33 cellular contexts compared by ENCODE assay signal in genomic region chr2:106536490-106536889, GRCh38. TPM values are rescaled to one million over a fixed set of nuclear protein-coding genes. Genes with fewer than 3 reads are reported as not detected.
DNase-seq lines count a peak whose midpoint lies in the region; ATAC-seq and TF ChIP-seq lines count a peak whose summit lies in the region.
"Had no signal": no experiment of that assay in that cellular context is flagged by ENCODE, and none has a peak within 500 bp of the region (broad histone marks: within the 10 kb centered on the region; RNA-seq: fewer than 3 reads in every experiment).

No MANE protein-coding gene starts in this region.

- no peaks in the 10 kb centered on the region for H4K20me1 ChIP-seq in KMS-11 (ENCODE audit: insufficient read depth)

- H2AFZ ChIP-seq in KMS-11 (ENCODE audit: low read depth) = no peak overlapping the region

- H3K9ac ChIP-seq in KMS-11 = peak overlapping the region; percentile 17; the same call in 1 of the 2 replicates

- POLR2A ChIA-PET in activated CD8-positive, alpha-beta T cell treated with anti-CD3 and anti-CD28 coated beads for 36 hours (lab: Charles Lee) = no interaction called here
- POLR2A ChIA-PET in activated CD8-positive, alpha-beta T cell treated with anti-CD3 and anti-CD28 coated beads, Interleukin-2, amount 10 ng/mL, durations not matched to agents 7 days and 5 days (lab: Charles Lee) = no interaction called here
- POLR2A ChIA-PET in naive thymus-derived CD4-positive, alpha-beta T cell (lab: Charles Lee) = no interaction called here

- peaks cover 7% of the 10 kb centered on the region for H3K27me3 Mint-ChIP-seq in activated CD8-positive, alpha-beta T cell treated with anti-CD3 and anti-CD28 coated beads for 36 hours
- no peaks in the 10 kb centered on the region for H3K27me3 Mint-ChIP-seq in activated CD8-positive, alpha-beta T cell treated with anti-CD3 and anti-CD28 coated beads, Interleukin-2, amount 10 ng/mL, durations not matched to agents 7 days and 5 days (ENCODE audit: low read depth)
- peaks cover 0 to 11% (median 9%) of the 10 kb centered on the region in 5 donors for H3K27me3 Mint-ChIP-seq in naive thymus-derived CD4-positive, alpha-beta T cell
- H3K27me3 Mint-ChIP-seq in progenitor cell of endocrine pancreas = peaks cover 18% of the 10 kb centered on the region
- H3K27me3 Mint-ChIP-seq: activated CD4-positive, alpha-beta T cell treated with anti-CD3 and anti-CD28 coated beads, Interleukin-2, amount 10 ng/mL, durations not matched to agents 7 days and 5 days had no signal

- peak; percentile 31 for DNase-seq in activated CD8-positive, alpha-beta T cell treated with anti-CD3 and anti-CD28 coated beads for 36 hours
- no peak for DNase-seq in activated CD8-positive, alpha-beta T cell treated with anti-CD3 and anti-CD28 coated beads, Interleukin-2, amount 10 ng/mL, durations not matched to agents 7 days and 5 days
- DNase-seq in NCI-H345 treated with DMSO at 0.1 percent for 48 hours (lab: John Stamatoyannopoulos, UW; ENCODE audit: unreplicated experiment) (peak; percentile 37), NCI-H1694 treated with DMSO at 0.1 percent for 48 hours (lab: John Stamatoyannopoulos, UW) (no peak), progenitor cell of endocrine pancreas (ENCODE audit: low spot score, unreplicated experiment) (no peak), NCI-H1436 (lab: John Stamatoyannopoulos, UW) (no peak)
- DNase-seq in naive thymus-derived CD4-positive, alpha-beta T cell = no peak
- DNase-seq: activated CD4-positive, alpha-beta T cell treated with anti-CD3 and anti-CD28 coated beads, Interleukin-2, amount 10 ng/mL, durations not matched to agents 7 days and 5 days; activated CD8-positive, alpha-beta memory T cell treated with anti-CD3 and anti-CD28 coated beads, Interleukin-2, amount 50 U/mL, for 4 hours; activated effector memory CD4-positive, alpha-beta T cell treated with Interleukin-2 at 50 U/mL for 16 hours; activated naive CD8-positive, alpha-beta T cell treated with anti-CD3 and anti-CD28 coated beads, Interleukin-2, amount 10 ng/mL, durations not matched to agents 7 days and 5 days; Caco-2; central memory CD4-positive, alpha-beta T cell; dermis blood vessel endothelial cell; DND-41; esophagus squamous epithelium; foreskin melanocyte; H7; NCI-H1092 treated with DMSO at 0.1 percent for 48 hours; NCI-H226; NCI-H748 treated with DMSO at 0.1 percent for 48 hours; nephron progenitor cell; PC-3; Right ventricle myocardium superior had no signal

- no peaks in the 10 kb centered on the region for H3K9me3 Mint-ChIP-seq in activated CD8-positive, alpha-beta T cell treated with anti-CD3 and anti-CD28 coated beads for 36 hours
- H3K9me3 Mint-ChIP-seq in activated CD8-positive, alpha-beta T cell treated with anti-CD3 and anti-CD28 coated beads, Interleukin-2, amount 10 ng/mL, durations not matched to agents 7 days and 5 days (ENCODE audit: insufficient read depth) = no peaks in the 10 kb centered on the region
- H3K9me3 Mint-ChIP-seq in naive thymus-derived CD4-positive, alpha-beta T cell = peaks cover 0 to 2% (median 0%) of the 10 kb centered on the region in 11 donors
- H3K9me3 Mint-ChIP-seq in progenitor cell of endocrine pancreas (ENCODE audit: low read depth) = no peaks in the 10 kb centered on the region
- H3K9me3 Mint-ChIP-seq: activated CD4-positive, alpha-beta T cell treated with anti-CD3 and anti-CD28 coated beads, Interleukin-2, amount 10 ng/mL, durations not matched to agents 7 days and 5 days; activated naive CD8-positive, alpha-beta T cell treated with anti-CD3 and anti-CD28 coated beads, Interleukin-2, amount 10 ng/mL, durations not matched to agents 7 days and 5 days; nephron progenitor cell; T-helper 2 cell treated with Interferon-gamma antibody and Interleukin-4, amounts not matched to agents 5 μg/mL and 100 μg/mL, for 36 hours had no signal

- H3K4me3 Mint-ChIP-seq in activated CD8-positive, alpha-beta T cell treated with anti-CD3 and anti-CD28 coated beads for 36 hours = no peak overlapping the region
- no peak overlapping the region for H3K4me3 Mint-ChIP-seq in activated CD8-positive, alpha-beta T cell treated with anti-CD3 and anti-CD28 coated beads, Interleukin-2, amount 10 ng/mL, durations not matched to agents 7 days and 5 days
- no peak overlapping the region for H3K4me3 Mint-ChIP-seq in naive thymus-derived CD4-positive, alpha-beta T cell
- H3K4me3 Mint-ChIP-seq in progenitor cell of endocrine pancreas (ENCODE audit: low read depth) = no peak overlapping the region
- H3K4me3 Mint-ChIP-seq: activated CD4-positive, alpha-beta T cell treated with anti-CD3 and anti-CD28 coated beads, Interleukin-2, amount 10 ng/mL, durations not matched to agents 7 days and 5 days; activated naive CD8-positive, alpha-beta T cell treated with anti-CD3 and anti-CD28 coated beads, Interleukin-2, amount 10 ng/mL, durations not matched to agents 7 days and 5 days; IgD-negative memory B cell; nephron progenitor cell; T-helper 2 cell treated with Interferon-gamma antibody and Interleukin-4, amounts not matched to agents 5 μg/mL and 100 μg/mL, for 36 hours had no signal

- intact Hi-C loops in activated CD8-positive, alpha-beta T cell treated with anti-CD3 and anti-CD28 coated beads for 36 hours (cut with micrococcal nuclease) = no loop called here
- intact Hi-C loops in naive thymus-derived CD4-positive, alpha-beta T cell (cut with micrococcal nuclease) = no loop called here

- no peak for TF ChIP-seq CTCF in activated CD8-positive, alpha-beta T cell treated with anti-CD3 and anti-CD28 coated beads for 36 hours (IDR thresholded peaks at IDR 0.05)
- TF ChIP-seq CTCF in KMS-11 (conservative IDR thresholded peaks at IDR 0.05; ENCODE audit: low read depth, low read length) = no peak
- TF ChIP-seq CTCF in progenitor cell of endocrine pancreas (IDR thresholded peaks at IDR 0.05; ENCODE audit: unreplicated experiment) = no peak

- peak; percentile 75 for ATAC-seq in activated CD8-positive, alpha-beta T cell treated with anti-CD3 and anti-CD28 coated beads for 36 hours
- ATAC-seq in activated CD8-positive, alpha-beta T cell treated with anti-CD3 and anti-CD28 coated beads, Interleukin-2, amount 10 ng/mL, durations not matched to agents 7 days and 5 days = no peak
- peak; percentile 5 for ATAC-seq in naive thymus-derived CD4-positive, alpha-beta T cell
- ATAC-seq: PC-3 had no signal

- H3K79me2 ChIP-seq in KMS-11 (ENCODE audit: insufficient read depth, low read depth) = no peaks in the 10 kb centered on the region

- H3K27me3 ChIP-seq in KMS-11 (ENCODE audit: insufficient read depth, low read depth) = no peaks in the 10 kb centered on the region
- H3K27me3 ChIP-seq in naive thymus-derived CD4-positive, alpha-beta T cell (ENCODE audit: control insufficient read depth in 2 of 2, insufficient read depth in 2 of 2, low read length in 2 of 2) = no peaks in the 10 kb centered on the region
- H3K27me3 ChIP-seq: esophagus squamous epithelium, pancreas, right atrium auricular region had no signal

- H3K4me3 ChIP-seq in KMS-11 (IDR thresholded peaks at IDR 0.05; ENCODE audit: insufficient read depth, low read depth, low read length) = no peak overlapping the region
- no peak overlapping the region for H3K4me3 ChIP-seq in naive thymus-derived CD4-positive, alpha-beta T cell (ENCODE audit: low read length)
- H3K4me3 ChIP-seq: esophagus squamous epithelium, lung, mucosa of descending colon, pancreas, right atrium auricular region, smooth muscle cell had no signal

- no peaks in the 10 kb centered on the region for H3K9me3 ChIP-seq in naive thymus-derived CD4-positive, alpha-beta T cell (ENCODE audit: control insufficient read depth in 2 of 3, low read length in 3 of 3)
- H3K9me3 ChIP-seq: Caco-2, esophagus squamous epithelium, mucosa of descending colon, pancreas, right atrium auricular region had no signal

- H3K27ac ChIP-seq in KMS-11 = peak overlapping the region; percentile 85
- H3K27ac ChIP-seq in naive thymus-derived CD4-positive, alpha-beta T cell (ENCODE audit: low read depth, low read length) = no peak overlapping the region
- H3K27ac ChIP-seq: esophagus squamous epithelium, right atrium auricular region had no signal

- H3K4me1 Mint-ChIP-seq in activated CD8-positive, alpha-beta T cell treated with anti-CD3 and anti-CD28 coated beads for 36 hours (ENCODE audit: low read depth) = peaks cover 10% of the 10 kb centered on the region
- peaks cover 7% of the 10 kb centered on the region for H3K4me1 Mint-ChIP-seq in activated CD8-positive, alpha-beta T cell treated with anti-CD3 and anti-CD28 coated beads, Interleukin-2, amount 10 ng/mL, durations not matched to agents 7 days and 5 days (ENCODE audit: low read depth)
- H3K4me1 Mint-ChIP-seq in naive thymus-derived CD4-positive, alpha-beta T cell = no peaks in the 10 kb centered on the region
- peaks cover 17% of the 10 kb centered on the region for H3K4me1 Mint-ChIP-seq in progenitor cell of endocrine pancreas (ENCODE audit: low read depth)
- H3K4me1 Mint-ChIP-seq: activated CD4-positive, alpha-beta T cell treated with anti-CD3 and anti-CD28 coated beads, Interleukin-2, amount 10 ng/mL, durations not matched to agents 7 days and 5 days had no signal

- CTCF ChIA-PET in activated CD8-positive, alpha-beta T cell treated with anti-CD3 and anti-CD28 coated beads for 36 hours (lab: Charles Lee) = interaction anchor here (0.9 to 1.3 kb wide), 2 partner anchors 75 to 190 kb away, joined by 3 read pairs; no protein-coding TSS in a partner anchor
- CTCF ChIA-PET in activated CD8-positive, alpha-beta T cell treated with anti-CD3 and anti-CD28 coated beads, Interleukin-2, amount 10 ng/mL, durations not matched to agents 7 days and 5 days (lab: Charles Lee) = interaction anchor here (1.1 kb wide), 1 partner anchor 22 kb away, joined by 4 read pairs; no protein-coding TSS in a partner anchor
- CTCF ChIA-PET in naive thymus-derived CD4-positive, alpha-beta T cell (lab: Charles Lee) = interaction anchor here (2.3 kb wide), 1 partner anchor 431 kb away, joined by 8 read pairs; no protein-coding TSS in a partner anchor

- H3K4me1 ChIP-seq in KMS-11 (ENCODE audit: low read depth, poor library complexity, severe bottlenecking) = peaks cover 62% of the 10 kb centered on the region
- no peaks in the 10 kb centered on the region for H3K4me1 ChIP-seq in naive thymus-derived CD4-positive, alpha-beta T cell (ENCODE audit: control insufficient read depth in 2 of 2, insufficient read depth in 2 of 2, low read length in 2 of 2)
- H3K4me1 ChIP-seq: esophagus squamous epithelium, pancreas, right atrium auricular region had no signal

- no peak overlapping the region for H3K27ac Mint-ChIP-seq in activated CD8-positive, alpha-beta T cell treated with anti-CD3 and anti-CD28 coated beads for 36 hours
- no peak overlapping the region for H3K27ac Mint-ChIP-seq in activated CD8-positive, alpha-beta T cell treated with anti-CD3 and anti-CD28 coated beads, Interleukin-2, amount 10 ng/mL, durations not matched to agents 7 days and 5 days
- H3K27ac Mint-ChIP-seq in naive thymus-derived CD4-positive, alpha-beta T cell = no peak overlapping the region
- H3K27ac Mint-ChIP-seq in progenitor cell of endocrine pancreas = no peak overlapping the region
- H3K27ac Mint-ChIP-seq: activated CD4-positive, alpha-beta T cell treated with anti-CD3 and anti-CD28 coated beads, Interleukin-2, amount 10 ng/mL, durations not matched to agents 7 days and 5 days; activated naive CD8-positive, alpha-beta T cell treated with anti-CD3 and anti-CD28 coated beads, Interleukin-2, amount 10 ng/mL, durations not matched to agents 7 days and 5 days; nephron progenitor cell; T-helper 2 cell treated with Interferon-gamma antibody and Interleukin-4, amounts not matched to agents 5 μg/mL and 100 μg/mL, for 36 hours had no signal

- H3K36me3 Mint-ChIP-seq in activated CD8-positive, alpha-beta T cell treated with anti-CD3 and anti-CD28 coated beads for 36 hours (ENCODE audit: low read depth) = no peaks in the 10 kb centered on the region
- no peaks in the 10 kb centered on the region for H3K36me3 Mint-ChIP-seq in activated CD8-positive, alpha-beta T cell treated with anti-CD3 and anti-CD28 coated beads, Interleukin-2, amount 10 ng/mL, durations not matched to agents 7 days and 5 days (ENCODE audit: low read depth)
- H3K36me3 Mint-ChIP-seq in naive thymus-derived CD4-positive, alpha-beta T cell = no peaks in the 10 kb centered on the region
- H3K36me3 Mint-ChIP-seq in progenitor cell of endocrine pancreas (ENCODE audit: insufficient read depth) = no peaks in the 10 kb centered on the region
- H3K36me3 Mint-ChIP-seq: activated naive CD8-positive, alpha-beta T cell treated with anti-CD3 and anti-CD28 coated beads, Interleukin-2, amount 10 ng/mL, durations not matched to agents 7 days and 5 days; IgD-negative memory B cell had no signal

- H3K36me3 ChIP-seq in KMS-11 (ENCODE audit: insufficient read depth) = no peaks in the 10 kb centered on the region
- no peaks in the 10 kb centered on the region for H3K36me3 ChIP-seq in naive thymus-derived CD4-positive, alpha-beta T cell (ENCODE audit: control insufficient read depth in 2 of 3, insufficient read depth in 3 of 3, low read length in 3 of 3)
- H3K36me3 ChIP-seq: esophagus squamous epithelium, pancreas, right atrium auricular region had no signal

- H3K4me2 ChIP-seq in KMS-11 = peak overlapping the region; percentile 39
- H3K4me2 ChIP-seq: smooth muscle cell had no signal

RNA-seq across cellular contexts. Expression of gene CD8B2, which starts 49.3 kb away (rescaled TPM):
- 1 to 10 TPM; 3.9 to 4.5 TPM for total RNA-seq in activated CD8-positive, alpha-beta T cell treated with anti-CD3 and anti-CD28 coated beads for 36 hours
- total RNA-seq in activated CD8-positive, alpha-beta T cell treated with anti-CD3 and anti-CD28 coated beads, Interleukin-2, amount 10 ng/mL, durations not matched to agents 7 days and 5 days = 1 to 10 TPM; 3.6 to 3.7 TPM
- total RNA-seq in naive thymus-derived CD4-positive, alpha-beta T cell = under 1 TPM in 1 of 5 experiments, not detected in 4; 0.64 TPM
- polyA plus RNA-seq in naive thymus-derived CD4-positive, alpha-beta T cell = not detected
- not detected in 2 replicates for total RNA-seq in progenitor cell of endocrine pancreas
- total RNA-seq: activated CD4-positive, alpha-beta T cell treated with anti-CD3 and anti-CD28 coated beads, Interleukin-2, amount 10 ng/mL, durations not matched to agents 7 days and 5 days; dermis blood vessel endothelial cell; H7; lung; PC-3; right atrium auricular region; Right ventricle myocardium superior; smooth muscle cell had no signal
- polyA plus RNA-seq: BJ, IgD-negative memory B cell, smooth muscle cell had no signal

Comparison
In these comparisons a context has a peak if more than half of its experiments do, and no peak if none do; other contexts are left out.
1. DNase-seq: peak in activated CD8-positive, alpha-beta T cell treated with anti-CD3 and anti-CD28 coated beads for 36 hours (single experiment) and NCI-H345 treated with DMSO at 0.1 percent for 48 hours (single experiment); none in activated CD8-positive, alpha-beta T cell treated with anti-CD3 and anti-CD28 coated beads, Interleukin-2, amount 10 ng/mL, durations not matched to agents 7 days and 5 days (single experiment), naive thymus-derived CD4-positive, alpha-beta T cell (0 of 9), NCI-H1694 treated with DMSO at 0.1 percent for 48 hours (single experiment), progenitor cell of endocrine pancreas (single experiment) and NCI-H1436 (single experiment).